In the genomic region with DNA sequence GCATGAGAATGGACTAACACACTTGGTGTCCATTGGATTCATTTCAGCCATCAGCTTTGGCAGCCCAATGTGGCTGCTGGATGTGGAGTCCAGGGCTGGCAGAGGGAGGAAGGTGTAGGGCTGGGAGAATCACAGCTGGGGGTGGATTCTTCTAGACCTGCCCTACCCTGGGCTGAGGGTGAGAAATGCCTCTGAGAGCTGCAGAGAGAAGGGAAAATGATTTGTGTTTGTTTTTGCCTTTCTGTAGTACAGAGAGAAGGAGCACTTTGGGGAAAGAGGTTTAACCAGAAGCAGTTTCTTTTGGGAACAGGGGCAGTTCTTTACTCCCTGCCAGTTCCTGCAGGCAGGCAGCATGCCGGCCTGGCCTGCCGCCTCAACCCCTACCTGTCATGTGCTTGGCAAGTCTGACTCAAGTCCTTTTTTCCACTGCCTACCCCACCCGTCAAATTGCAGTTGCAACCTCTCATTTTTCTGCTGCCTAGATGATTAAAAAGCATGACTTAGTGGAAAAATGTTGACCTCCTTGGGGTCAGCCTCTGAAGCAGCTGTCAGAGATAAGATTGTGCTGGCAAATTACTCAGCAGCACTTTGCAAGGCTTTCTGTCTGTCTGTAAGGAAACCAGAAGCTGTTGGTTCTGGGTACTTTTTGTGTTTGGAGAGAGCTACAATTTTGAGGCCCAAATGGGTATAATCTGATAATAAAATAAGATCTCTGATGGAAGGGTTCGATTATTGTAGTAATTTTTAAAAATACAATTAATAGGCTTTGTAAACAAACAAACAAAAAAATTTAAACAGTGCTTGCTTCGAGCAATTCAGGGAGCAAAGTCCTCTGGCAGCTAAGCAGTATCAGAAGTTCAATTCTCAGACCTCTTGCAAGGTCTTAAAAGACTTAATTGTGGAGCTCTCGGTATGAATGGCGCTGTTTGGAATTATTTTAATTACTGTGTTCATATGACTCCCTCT, we compare ENCODE assay signal across 8 cellular contexts. TPM values are rescaled to one million over a fixed set of nuclear protein-coding genes. Genes with fewer than 3 reads are reported as not detected.
DNase-seq lines count a peak whose midpoint lies in the region; ATAC-seq, FAIRE-seq and TF ChIP-seq lines count a peak whose summit lies in the region.

No MANE protein-coding gene starts in this region.

- no peak for FAIRE-seq in pancreas (lab: Jason Lieb, UNC)

- no peak for TF ChIP-seq CTCF in fibroblast of pulmonary artery (IDR thresholded peaks at IDR 0.05; ENCODE audit: low read length, missing control alignments)
- no peak for TF ChIP-seq CTCF in pancreas (IDR thresholded peaks at IDR 0.05)

- H3K27me3 ChIP-seq in pancreas = no peaks in the 10 kb centered on the region

- H3K4me1 ChIP-seq in pancreas = peaks cover 19 to 43% (median 36%) of the 10 kb centered on the region in 3 donors

- no peaks in the 10 kb centered on the region for H3K9me3 ChIP-seq in pancreas

- intact Hi-C loops in pancreas (cut with DNase I) = no loop called here

- H3K36me3 ChIP-seq in pancreas = no peaks in the 10 kb centered on the region

- H3K4me3 ChIP-seq in fibroblast of pulmonary artery (replicated peaks; ENCODE audit: low read depth, low read length) (no peak overlapping the region), pancreas (no peak overlapping the region)

- ATAC-seq in pancreas (peak; percentile 76 to 85 (median 79)), HG02642 (IDR thresholded peaks at IDR 0.05; ENCODE audit: poor library complexity, unreplicated experiment) (no peak), HG03342 (IDR thresholded peaks at IDR 0.05; ENCODE audit: unreplicated experiment) (no peak)

- 6 to 11% methylated on average over 7 of the region's 7 CpGs for WGBS in pancreas, 2 donors

- peak; percentile 40 for DNase-seq in activated CD4-positive, CD25-positive, alpha-beta regulatory T cell treated with anti-CD3 and anti-CD28 coated beads, Interleukin-2, amount 50 U/mL, for 16 hours (ENCODE audit: low read depth, low spot score)
- DNase-seq in activated CD4-positive, CD25-positive, alpha-beta regulatory T cell treated with anti-CD3 and anti-CD28 coated beads, Interleukin-2, amount 50 U/mL, for 72 hours = no peak
- DNase-seq in activated T-cell treated with anti-CD3 and anti-CD28 coated beads for 24 hours (ENCODE audit: low read depth) (peak; percentile 71), fibroblast of pulmonary artery (ENCODE audit: low read depth) (peak; percentile 91), pancreas (peak in 4 of 6 donors; percentile 66 to 88 (median 74)), NCI-H146 treated with DMSO at 0.1 percent for 48 hours (lab: John Stamatoyannopoulos, UW; ENCODE audit: unreplicated experiment) (no peak)

- peak overlapping the region in 3 of 4 donors; percentile 12 to 85 (median 70) for H3K27ac ChIP-seq in pancreas

RNA-seq across cellular contexts. Expression of gene LBH, which starts 21.7 kb away (rescaled TPM):
- total RNA-seq in pancreas = 10 to 100 TPM in 2 of 6 donors, 1 to 10 TPM in 4; 5.1 to 26.9 (median 7.4) TPM
- 10 to 100 TPM in 1 of 2 donors, 1 to 10 TPM in 1; 4.1 to 12.1 TPM for polyA plus RNA-seq in pancreas

Comparison
In these comparisons a context has a peak if more than half of its experiments do, and no peak if none do; other contexts are left out.
1. DNase-seq: peak in activated CD4-positive, CD25-positive, alpha-beta regulatory T cell treated with anti-CD3 and anti-CD28 coated beads, Interleukin-2, amount 50 U/mL, for 16 hours (single experiment), activated T-cell treated with anti-CD3 and anti-CD28 coated beads for 24 hours (single experiment), fibroblast of pulmonary artery (single experiment) and pancreas (4 of 6); none in activated CD4-positive, CD25-positive, alpha-beta regulatory T cell treated with anti-CD3 and anti-CD28 coated beads, Interleukin-2, amount 50 U/mL, for 72 hours (single experiment) and NCI-H146 treated with DMSO at 0.1 percent for 48 hours (single experiment).
2. ATAC-seq: peak in pancreas (4 of 4); none in HG02642 (single experiment) and HG03342 (single experiment).